In genomic region chr9:893843-894420, GRCh38 we compare ENCODE assay signal across 8 cellular contexts. TPM values are rescaled to one million over a fixed set of nuclear protein-coding genes. Genes with fewer than 3 reads are reported as not detected.
DNase-seq lines count a peak whose midpoint lies in the region; ATAC-seq and TF ChIP-seq lines count a peak whose summit lies in the region.

No MANE protein-coding gene starts in this region.

- peak; percentile 94 for TF ChIP-seq RAD21 in Ishikawa (IDR thresholded peaks at IDR 0.05; ENCODE audit: low read depth)

- peak; percentile 37 for DNase-seq in G401 (ENCODE audit: low spot score)
- peak; percentile 77 for DNase-seq in RKO (ENCODE audit: low spot score)
- peak; percentile 15 for DNase-seq in activated T-helper 9 cell treated with anti-CD3 and anti-CD28 coated beads, Interleukin-2, amount 50 U/mL, for 16 hours (ENCODE audit: low read depth)
- peak; percentile 12 for DNase-seq in glomerular endothelial cell (ENCODE audit: extremely low read depth, low read depth, low spot score)
- peak; percentile 5 for DNase-seq in pulmonary artery endothelial cell (ENCODE audit: low read depth, low spot score)
- DNase-seq in OCI-M2 (lab: John Stamatoyannopoulos, UW; ENCODE audit: unreplicated experiment) = no peak

- no peak for TF ChIP-seq EP300 in Ishikawa (IDR thresholded peaks at IDR 0.05; ENCODE audit: borderline replicate concordance)

- peak; percentile 99 for ATAC-seq in GM21737 (IDR thresholded peaks at IDR 0.05; ENCODE audit: unreplicated experiment)

- in situ Hi-C loops in G401 (cut with HindIII; ENCODE audit: low sequenced_read_pairs) = no loop called here

TF ChIP-seq in Ishikawa, 13 proteins besides CTCF, POLR2A, EP300 and RAD21:
- TF ChIP-seq YY1 (IDR thresholded peaks at IDR 0.05; ENCODE audit: low read depth) (no peak), TEAD4 (IDR thresholded peaks at IDR 0.05) (no peak), CEBPB (IDR thresholded peaks at IDR 0.05) (no peak), TAF1 (IDR thresholded peaks at IDR 0.05; ENCODE audit: low read depth) (no peak), USF1 (IDR thresholded peaks at IDR 0.05) (no peak), ZBTB7A (IDR thresholded peaks at IDR 0.05; ENCODE audit: low read depth) (no peak), MAX (IDR thresholded peaks at IDR 0.05) (no peak), EGR1 (IDR thresholded peaks at IDR 0.05) (no peak), NFIC (IDR thresholded peaks at IDR 0.05) (no peak), CREB1 (IDR thresholded peaks at IDR 0.05; ENCODE audit: low read depth) (no peak), FOXM1 (IDR thresholded peaks at IDR 0.05; ENCODE audit: borderline replicate concordance, low read depth) (no peak), TCF12 (IDR thresholded peaks at IDR 0.05; ENCODE audit: low read depth) (no peak)
- TF ChIP-seq, protein P1, sequence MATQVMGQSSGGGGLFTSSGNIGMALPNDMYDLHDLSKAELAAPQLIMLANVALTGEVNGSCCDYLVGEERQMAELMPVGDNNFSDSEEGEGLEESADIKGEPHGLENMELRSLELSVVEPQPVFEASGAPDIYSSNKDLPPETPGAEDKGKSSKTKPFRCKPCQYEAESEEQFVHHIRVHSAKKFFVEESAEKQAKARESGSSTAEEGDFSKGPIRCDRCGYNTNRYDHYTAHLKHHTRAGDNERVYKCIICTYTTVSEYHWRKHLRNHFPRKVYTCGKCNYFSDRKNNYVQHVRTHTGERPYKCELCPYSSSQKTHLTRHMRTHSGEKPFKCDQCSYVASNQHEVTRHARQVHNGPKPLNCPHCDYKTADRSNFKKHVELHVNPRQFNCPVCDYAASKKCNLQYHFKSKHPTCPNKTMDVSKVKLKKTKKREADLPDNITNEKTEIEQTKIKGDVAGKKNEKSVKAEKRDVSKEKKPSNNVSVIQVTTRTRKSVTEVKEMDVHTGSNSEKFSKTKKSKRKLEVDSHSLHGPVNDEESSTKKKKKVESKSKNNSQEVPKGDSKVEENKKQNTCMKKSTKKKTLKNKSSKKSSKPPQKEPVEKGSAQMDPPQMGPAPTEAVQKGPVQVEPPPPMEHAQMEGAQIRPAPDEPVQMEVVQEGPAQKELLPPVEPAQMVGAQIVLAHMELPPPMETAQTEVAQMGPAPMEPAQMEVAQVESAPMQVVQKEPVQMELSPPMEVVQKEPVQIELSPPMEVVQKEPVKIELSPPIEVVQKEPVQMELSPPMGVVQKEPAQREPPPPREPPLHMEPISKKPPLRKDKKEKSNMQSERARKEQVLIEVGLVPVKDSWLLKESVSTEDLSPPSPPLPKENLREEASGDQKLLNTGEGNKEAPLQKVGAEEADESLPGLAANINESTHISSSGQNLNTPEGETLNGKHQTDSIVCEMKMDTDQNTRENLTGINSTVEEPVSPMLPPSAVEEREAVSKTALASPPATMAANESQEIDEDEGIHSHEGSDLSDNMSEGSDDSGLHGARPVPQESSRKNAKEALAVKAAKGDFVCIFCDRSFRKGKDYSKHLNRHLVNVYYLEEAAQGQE (IDR thresholded peaks at IDR 0.05; ENCODE audit: low read depth) = no peak
TF ChIP-seq in Ishikawa: peak in this region for 0.

RNA-seq across cellular contexts. Expression of gene DMRT1, which starts 52.4 kb away (rescaled TPM):
- not detected in 2 replicates for total RNA-seq in G401 (2014; rRNA removed; shearing (Covaris generic))
- total RNA-seq in glomerular endothelial cell (not detected in 2 replicates), pulmonary artery endothelial cell (0.07 and 0.21 TPM in 2 replicates)
